Comparison of ENCODE assay signal across 8 cellular contexts in the genomic region with DNA sequence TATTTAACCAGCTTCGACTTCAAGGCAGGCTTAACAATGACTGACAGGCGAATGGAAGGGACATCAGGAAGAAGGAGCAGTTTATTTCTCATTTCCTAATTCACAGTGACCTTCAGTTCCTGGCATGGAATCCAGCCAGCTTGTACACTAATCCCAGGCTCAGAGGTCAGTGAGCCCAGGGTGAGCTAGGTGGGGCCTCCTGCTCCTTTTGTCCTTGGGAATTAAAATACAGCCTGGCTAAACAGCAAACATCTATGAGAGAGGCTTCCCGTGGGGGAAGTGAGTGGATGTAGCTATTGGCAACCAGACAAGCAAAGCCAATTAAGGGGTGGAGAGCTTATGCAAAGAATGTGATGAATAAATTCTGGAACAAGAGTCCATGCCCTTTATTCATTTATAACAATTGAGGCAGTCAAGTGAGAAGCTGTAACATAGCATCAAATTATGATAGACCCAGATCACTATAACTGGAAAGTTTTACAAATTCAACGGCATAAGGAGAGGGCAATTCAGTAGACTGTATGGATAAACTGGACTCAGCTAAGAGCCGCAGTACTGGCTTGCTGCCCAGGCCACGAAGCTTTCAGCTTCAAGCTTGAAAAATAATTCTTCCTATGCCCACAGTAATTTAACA. TPM values are rescaled to one million over a fixed set of nuclear protein-coding genes. Genes with fewer than 3 reads are reported as not detected.
DNase-seq lines count a peak whose midpoint lies in the region; ATAC-seq and TF ChIP-seq lines count a peak whose summit lies in the region.

No MANE protein-coding gene starts in this region.

- no peak for ATAC-seq in natural killer cell treated with Interleukin-12 subunit alpha and Interleukin-12 subunit beta and Interleukin-15 and Interleukin-18, amount 100 ng/mL, for 72 hours
- ATAC-seq in GM18868 (IDR thresholded peaks at IDR 0.05; ENCODE audit: unreplicated experiment) (no peak), HG02759 (IDR thresholded peaks at IDR 0.05; ENCODE audit: unreplicated experiment) (no peak), HG03139 (IDR thresholded peaks at IDR 0.05; ENCODE audit: unreplicated experiment) (no peak)

- H3K9me3 ChIP-seq in HUES48 (ENCODE audit: control insufficient read depth, insufficient read depth, low read length), result no peaks in the 10 kb centered on the region
- H3K9me3 ChIP-seq in PC-9 (ENCODE audit: insufficient read depth, low read depth), result no peaks in the 10 kb centered on the region

- intact Hi-C loops in PC-9 (cut with micrococcal nuclease; ENCODE audit: unreplicated experiment), result no loop called here

- H3K9me2 ChIP-seq in PC-9 (ENCODE audit: insufficient read depth), result no peaks in the 10 kb centered on the region

- CTCF ChIA-PET in PC-9 (lab: Charles Lee), result no interaction called here

- TF ChIP-seq CTCF in PC-9 (conservative IDR thresholded peaks at IDR 0.05), result no peak

- peaks cover 24% of the 10 kb centered on the region for H3K79me2 ChIP-seq in PC-9 (ENCODE audit: low read depth)

- H3K4me1 ChIP-seq in HUES48 (ENCODE audit: control insufficient read depth, insufficient read depth, low read length), result no peaks in the 10 kb centered on the region
- H3K4me1 ChIP-seq in PC-9 (replicated peaks; ENCODE audit: insufficient read depth), result no peaks in the 10 kb centered on the region

- peaks cover 52 to 54% of the 10 kb centered on the region in 2 donors for H3K4me1 Mint-ChIP-seq in natural killer cell treated with Interleukin-12 subunit alpha and Interleukin-12 subunit beta and Interleukin-15 and Interleukin-18, amount 100 ng/mL, for 72 hours (ENCODE audit: low read depth in 2 of 2)

- peak in 1 of 2 experiments; percentile 61 for DNase-seq in PC-9
- DNase-seq in epithelial cell of prostate (ENCODE audit: low read depth, low spot score), result no peak
- no peak for DNase-seq in natural killer cell treated with Interleukin-12 subunit alpha and Interleukin-12 subunit beta and Interleukin-15 and Interleukin-18, amount 100 ng/mL, for 72 hours (ENCODE audit: low spot score)
- no peak for DNase-seq in OCI-M2 (lab: John Stamatoyannopoulos, UW; ENCODE audit: unreplicated experiment)

- peaks cover 80% of the 10 kb centered on the region for H3K36me3 ChIP-seq in HUES48 (ENCODE audit: control insufficient read depth, insufficient read depth, low read length)
- H3K36me3 ChIP-seq in PC-9 (ENCODE audit: low read depth), result peaks cover 84% of the 10 kb centered on the region

- no peaks in the 10 kb centered on the region for H3K27me3 ChIP-seq in HUES48 (ENCODE audit: control insufficient read depth, insufficient read depth, low read length)
- H3K27me3 ChIP-seq in PC-9 (ENCODE audit: insufficient read depth, low read depth), result no peaks in the 10 kb centered on the region

- H3F3A ChIP-seq in PC-9 (ENCODE audit: insufficient read depth, low read depth), result peaks cover 23% of the 10 kb centered on the region

- BruUV-seq in PC-9 (replicated peaks; lab: Mats Ljungman, UMichigan), result no TSS peak

- H3K9ac ChIP-seq in HUES48 (ENCODE audit: low read depth, low read length), result no peak overlapping the region

- peaks cover 35% of the 10 kb centered on the region for H3K36me3 Mint-ChIP-seq in natural killer cell treated with Interleukin-12 subunit alpha and Interleukin-12 subunit beta and Interleukin-15 and Interleukin-18, amount 100 ng/mL, for 72 hours

- H2AFZ ChIP-seq in PC-9, result no peak overlapping the region

- H3K4me2 ChIP-seq in PC-9, result no peak overlapping the region

- no peaks in the 10 kb centered on the region for H4K20me1 ChIP-seq in PC-9 (ENCODE audit: insufficient read depth)

- POLR2A ChIA-PET in PC-9 (lab: Charles Lee; ENCODE audit: unreplicated experiment), result no interaction called here

- H3K27ac Mint-ChIP-seq in natural killer cell treated with Interleukin-12 subunit alpha and Interleukin-12 subunit beta and Interleukin-15 and Interleukin-18, amount 100 ng/mL, for 72 hours, result peak overlapping the region; percentile 77 to 90

- H3K4me3 Mint-ChIP-seq in natural killer cell treated with Interleukin-12 subunit alpha and Interleukin-12 subunit beta and Interleukin-15 and Interleukin-18, amount 100 ng/mL, for 72 hours, result no peak overlapping the region

- H3K4me3 ChIP-seq in HUES48 (ENCODE audit: low read depth, low read length), result no peak overlapping the region
- no peak overlapping the region for H3K4me3 ChIP-seq in PC-9

- H3K27me3 Mint-ChIP-seq in natural killer cell treated with Interleukin-12 subunit alpha and Interleukin-12 subunit beta and Interleukin-15 and Interleukin-18, amount 100 ng/mL, for 72 hours, result no peaks in the 10 kb centered on the region

- H3K27ac ChIP-seq in HUES48 (ENCODE audit: low read depth, low read length) (peak overlapping the region; percentile 46), PC-9 (peak overlapping the region; percentile 29; the same call in 1 of the 2 replicates), epithelial cell of prostate (peak overlapping the region; percentile 92)

- no peaks in the 10 kb centered on the region for H3K9me3 Mint-ChIP-seq in natural killer cell treated with Interleukin-12 subunit alpha and Interleukin-12 subunit beta and Interleukin-15 and Interleukin-18, amount 100 ng/mL, for 72 hours

RNA-seq across cellular contexts. Expression of a gene that starts 57.1 kb away (rescaled TPM):
- 15.8 and 18.8 TPM in 2 replicates for total RNA-seq in PC-9 (2021)
- 10 to 100 TPM; 61.7 to 67.6 TPM for total RNA-seq in natural killer cell treated with Interleukin-12 subunit alpha and Interleukin-12 subunit beta and Interleukin-15 and Interleukin-18, amount 100 ng/mL, for 72 hours

Comparison
In these comparisons a context has a peak if more than half of its experiments do, and no peak if none do; other contexts are left out.
1. H3K27ac ChIP-seq: peak in every context shown above with its lines; median percentile 92 in epithelial cell of prostate; 46 in HUES48; 29 in PC-9.